Comparison of ENCODE assay signal across 9 cellular contexts in genomic region chr6:18503588-18504231, GRCh38.
DNase-seq lines count a peak whose midpoint lies in the region; ATAC-seq and TF ChIP-seq lines count a peak whose summit lies in the region.
"Had no signal": no experiment of that assay in that cellular context is flagged by ENCODE, and none has a peak within 500 bp of the region (broad histone marks: within the 10 kb centered on the region; RNA-seq: fewer than 3 reads in every experiment).

No MANE protein-coding gene starts in this region.

- intact Hi-C loops in natural killer cell (cut with micrococcal nuclease) = loop anchor here (1.0 kb wide), 1 partner anchor 179 kb away; no protein-coding TSS in a partner anchor
- intact Hi-C loops in activated T-helper 1 cell treated with anti-CD3 and anti-CD28 coated beads, Interleukin-12 subunit alpha, Interleukin-12 subunit beta, Interleukin-2, Interleukin-4 antibody, amounts not matched to agents 30 ng/mL and 10 ng/mL and 1 ng/mL, durations not matched to agents 14 hours and 24 hours and 36 hours (cut with micrococcal nuclease) = loop anchor here (1.0 to 10.0 kb wide), 3 partner anchors 179 to 519 kb away; partner anchors contain the start of genes KIF13A and NHLRC1

- H3K27me3 Mint-ChIP-seq in natural killer cell (ENCODE audit: low read depth in 2 of 2) = no peaks in the 10 kb centered on the region
- H3K27me3 Mint-ChIP-seq in activated T-helper 1 cell treated with anti-CD3 and anti-CD28 coated beads, Interleukin-12 subunit alpha, Interleukin-12 subunit beta, Interleukin-2, Interleukin-4 antibody, amounts not matched to agents 30 ng/mL and 10 ng/mL and 1 ng/mL, durations not matched to agents 14 hours and 24 hours and 36 hours (ENCODE audit: insufficient read depth) = peaks cover 6% of the 10 kb centered on the region

- no peaks in the 10 kb centered on the region for H3K36me3 Mint-ChIP-seq in natural killer cell
- H3K36me3 Mint-ChIP-seq in activated T-helper 1 cell treated with anti-CD3 and anti-CD28 coated beads, Interleukin-12 subunit alpha, Interleukin-12 subunit beta, Interleukin-2, Interleukin-4 antibody, amounts not matched to agents 30 ng/mL and 10 ng/mL and 1 ng/mL, durations not matched to agents 14 hours and 24 hours and 36 hours (ENCODE audit: low read depth) = no peaks in the 10 kb centered on the region

- TF ChIP-seq CTCF in natural killer cell (IDR thresholded peaks at IDR 0.05) = peak; percentile 66

- H3K9me3 Mint-ChIP-seq in natural killer cell = no peaks in the 10 kb centered on the region
- no peaks in the 10 kb centered on the region for H3K9me3 Mint-ChIP-seq in activated T-helper 1 cell treated with anti-CD3 and anti-CD28 coated beads, Interleukin-12 subunit alpha, Interleukin-12 subunit beta, Interleukin-2, Interleukin-4 antibody, amounts not matched to agents 30 ng/mL and 10 ng/mL and 1 ng/mL, durations not matched to agents 14 hours and 24 hours and 36 hours
- H3K9me3 Mint-ChIP-seq: central memory CD8-positive, alpha-beta T cell had no signal

- peak; percentile 66 for DNase-seq in D341Med (ENCODE audit: low spot score)
- peak; percentile 83 for DNase-seq in NCI-H2227 (lab: John Stamatoyannopoulos, UW; ENCODE audit: unreplicated experiment)
- DNase-seq in activated CD4-positive, alpha-beta T cell treated with anti-CD3 and anti-CD28 coated beads for 48 hours = peak; percentile 57
- DNase-seq in fibroblast of peridontal ligament (ENCODE audit: extremely low read depth) = peak; percentile 91
- no peak for DNase-seq in natural killer cell
- DNase-seq in activated T-helper 1 cell treated with anti-CD3 and anti-CD28 coated beads, Interleukin-12 subunit alpha, Interleukin-12 subunit beta, Interleukin-2, Interleukin-4 antibody, amounts not matched to agents 30 ng/mL and 10 ng/mL and 1 ng/mL, durations not matched to agents 14 hours and 24 hours and 36 hours (ENCODE audit: low spot score) = no peak

- no peak overlapping the region for H3K27ac Mint-ChIP-seq in natural killer cell
- H3K27ac Mint-ChIP-seq in activated T-helper 1 cell treated with anti-CD3 and anti-CD28 coated beads, Interleukin-12 subunit alpha, Interleukin-12 subunit beta, Interleukin-2, Interleukin-4 antibody, amounts not matched to agents 30 ng/mL and 10 ng/mL and 1 ng/mL, durations not matched to agents 14 hours and 24 hours and 36 hours = no peak overlapping the region

- peak; percentile 70 for ATAC-seq in GM19043 (IDR thresholded peaks at IDR 0.05; ENCODE audit: low read depth, unreplicated experiment)
- ATAC-seq in HG03175 (IDR thresholded peaks at IDR 0.05; ENCODE audit: unreplicated experiment) = peak; percentile 83
- ATAC-seq in natural killer cell = peak in 2 of 3 donors; percentile 56 to 71

- no peak overlapping the region for H3K4me3 Mint-ChIP-seq in natural killer cell
- H3K4me3 Mint-ChIP-seq in activated T-helper 1 cell treated with anti-CD3 and anti-CD28 coated beads, Interleukin-12 subunit alpha, Interleukin-12 subunit beta, Interleukin-2, Interleukin-4 antibody, amounts not matched to agents 30 ng/mL and 10 ng/mL and 1 ng/mL, durations not matched to agents 14 hours and 24 hours and 36 hours = no peak overlapping the region
- H3K4me3 Mint-ChIP-seq: central memory CD8-positive, alpha-beta T cell had no signal

- no peaks in the 10 kb centered on the region for H3K4me1 Mint-ChIP-seq in natural killer cell
- no peaks in the 10 kb centered on the region for H3K4me1 Mint-ChIP-seq in activated T-helper 1 cell treated with anti-CD3 and anti-CD28 coated beads, Interleukin-12 subunit alpha, Interleukin-12 subunit beta, Interleukin-2, Interleukin-4 antibody, amounts not matched to agents 30 ng/mL and 10 ng/mL and 1 ng/mL, durations not matched to agents 14 hours and 24 hours and 36 hours (ENCODE audit: low read depth)

Comparison
In these comparisons a context has a peak if more than half of its experiments do, and no peak if none do; other contexts are left out.
1. DNase-seq: peak in D341Med (single experiment), NCI-H2227 (single experiment), activated CD4-positive, alpha-beta T cell treated with anti-CD3 and anti-CD28 coated beads for 48 hours (single experiment) and fibroblast of peridontal ligament (single experiment); none in natural killer cell (single experiment) and activated T-helper 1 cell treated with anti-CD3 and anti-CD28 coated beads, Interleukin-12 subunit alpha, Interleukin-12 subunit beta, Interleukin-2, Interleukin-4 antibody, amounts not matched to agents 30 ng/mL and 10 ng/mL and 1 ng/mL, durations not matched to agents 14 hours and 24 hours and 36 hours (single experiment).
2. Peak in every context shown above with its lines, with median percentiles within 50 percentile points of each other: ATAC-seq.